Comparison of ENCODE assay signal across 18 cellular contexts in the genomic region with DNA sequence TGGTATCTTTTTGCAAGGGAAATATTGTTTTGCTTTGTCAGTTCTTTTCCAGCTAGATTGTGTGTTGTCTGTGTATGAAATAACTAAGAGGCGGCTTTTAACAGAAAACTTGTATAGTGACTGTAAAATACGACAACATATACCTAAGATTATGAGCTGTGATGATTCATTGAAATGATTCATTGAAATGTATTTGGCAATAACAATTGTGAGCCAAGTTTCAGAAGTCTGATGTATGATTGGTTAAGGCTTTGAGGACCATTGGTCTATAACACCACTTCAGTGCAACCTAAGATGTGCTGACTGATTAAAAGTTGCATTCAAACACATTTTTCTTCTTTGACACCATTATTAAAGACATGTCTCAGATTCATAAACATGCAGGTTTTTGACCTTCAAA.
DNase-seq lines count a peak whose midpoint lies in the region; TF ChIP-seq lines count a peak whose summit lies in the region.
"Had no signal": no experiment of that assay in that cellular context is flagged by ENCODE, and none has a peak within 500 bp of the region (broad histone marks: within the 10 kb centered on the region; RNA-seq: fewer than 3 reads in every experiment).

No MANE protein-coding gene starts in this region.

- H3K27ac ChIP-seq in RWPE1 (no peak overlapping the region), suprapubic skin (peak overlapping the region; percentile 42), prostate gland (no peak overlapping the region)
- H3K27ac ChIP-seq: hepatocyte, neutrophil, vagina had no signal

- peak overlapping the region; percentile 6 for H3K27ac Mint-ChIP-seq in activated T-cell treated with anti-CD3 and anti-CD28 coated beads, Interleukin-2, amount 50 U/mL, for 24 hours
- H3K27ac Mint-ChIP-seq: activated CD8-positive, alpha-beta memory T cell treated with anti-CD3 and anti-CD28 coated beads, Interleukin-2, amount 10 ng/mL, durations not matched to agents 7 days and 5 days; activated naive CD8-positive, alpha-beta T cell treated with anti-CD3 and anti-CD28 coated beads, Interleukin-2, amount 10 ng/mL, durations not matched to agents 7 days and 5 days had no signal

- intact Hi-C loops in prostate gland (cut with DNase I) = no loop called here

- POLR2A ChIA-PET in RWPE1 (lab: Yijun Ruan, JAX; ENCODE audit: low non-redundant PET) = no interaction called here

- no peaks in the 10 kb centered on the region for H3K36me3 Mint-ChIP-seq in activated T-cell treated with anti-CD3 and anti-CD28 coated beads, Interleukin-2, amount 50 U/mL, for 24 hours (ENCODE audit: low read depth)
- H3K36me3 Mint-ChIP-seq: activated CD8-positive, alpha-beta memory T cell treated with anti-CD3 and anti-CD28 coated beads, Interleukin-2, amount 10 ng/mL, durations not matched to agents 7 days and 5 days; activated naive CD8-positive, alpha-beta T cell treated with anti-CD3 and anti-CD28 coated beads, Interleukin-2, amount 10 ng/mL, durations not matched to agents 7 days and 5 days had no signal

- H3K27me3 ChIP-seq in suprapubic skin (no peaks in the 10 kb centered on the region), prostate gland (replicated peaks; ENCODE audit: insufficient read depth) (no peaks in the 10 kb centered on the region)
- H3K27me3 ChIP-seq: hepatocyte, neutrophil, vagina had no signal

- H3K4me3 ChIP-seq in suprapubic skin (no peak overlapping the region), prostate gland (no peak overlapping the region)
- H3K4me3 ChIP-seq: hepatocyte, vagina had no signal

- CTCF ChIA-PET in RWPE1 (lab: Yijun Ruan, JAX) = no interaction called here

- H3K4me1 ChIP-seq in suprapubic skin = peaks cover 6% of the 10 kb centered on the region
- H3K4me1 ChIP-seq in prostate gland (replicated peaks) = no peaks in the 10 kb centered on the region

- H3K4me3 Mint-ChIP-seq in activated T-cell treated with anti-CD3 and anti-CD28 coated beads, Interleukin-2, amount 50 U/mL, for 24 hours = no peak overlapping the region
- H3K4me3 Mint-ChIP-seq: activated CD8-positive, alpha-beta memory T cell treated with anti-CD3 and anti-CD28 coated beads, Interleukin-2, amount 10 ng/mL, durations not matched to agents 7 days and 5 days; activated naive CD8-positive, alpha-beta T cell treated with anti-CD3 and anti-CD28 coated beads, Interleukin-2, amount 10 ng/mL, durations not matched to agents 7 days and 5 days had no signal

- DNase-seq in activated T-cell treated with anti-CD3 and anti-CD28 coated beads, Interleukin-2, amount 50 U/mL, for 24 hours = no peak
- no peak for DNase-seq in activated T-cell treated with anti-CD3 and anti-CD28 coated beads for 4 hours
- peak; percentile 72 for DNase-seq in RWPE1 (ENCODE audit: low spot score)
- peak; percentile 88 for DNase-seq in fibroblast of peridontal ligament (ENCODE audit: extremely low read depth)
- no peak for DNase-seq in suprapubic skin (ENCODE audit: low spot score in 2 of 2)
- DNase-seq in NCI-H1105 treated with DMSO at 0.1 percent for 48 hours (lab: John Stamatoyannopoulos, UW) = no peak
- no peak for DNase-seq in prostate gland (ENCODE audit: low spot score)
- DNase-seq in amygdala (lab: John Stamatoyannopoulos, UW) = no peak
- DNase-seq: activated CD8-positive, alpha-beta memory T cell treated with anti-CD3 and anti-CD28 coated beads, Interleukin-2, amount 10 ng/mL, durations not matched to agents 7 days and 5 days; activated naive CD8-positive, alpha-beta T cell treated with anti-CD3 and anti-CD28 coated beads, Interleukin-2, amount 10 ng/mL, durations not matched to agents 7 days and 5 days; DMS53; GOT3; NCI-H526; SHP77; stimulated activated CD8-positive, alpha-beta memory T cell treated with anti-CD3 and anti-CD28 coated beads, Interleukin-4, amount 100 ng/mL, for 48 hours had no signal

- peaks cover 4% of the 10 kb centered on the region for H3K27me3 Mint-ChIP-seq in activated T-cell treated with anti-CD3 and anti-CD28 coated beads, Interleukin-2, amount 50 U/mL, for 24 hours

- no peak for TF ChIP-seq POLR2A in suprapubic skin (IDR thresholded peaks at IDR 0.05)
- no peak for TF ChIP-seq POLR2A in prostate gland (IDR thresholded peaks at IDR 0.05)

- TF ChIP-seq CTCF in RWPE1 (conservative IDR thresholded peaks at IDR 0.05; ENCODE audit: low read depth) (no peak), suprapubic skin (IDR thresholded peaks at IDR 0.05) (no peak), prostate gland (IDR thresholded peaks at IDR 0.05) (no peak)

- no peak for TF ChIP-seq EP300 in suprapubic skin (IDR thresholded peaks at IDR 0.05)

- no peaks in the 10 kb centered on the region for H3K9me3 Mint-ChIP-seq in activated T-cell treated with anti-CD3 and anti-CD28 coated beads, Interleukin-2, amount 50 U/mL, for 24 hours
- H3K9me3 Mint-ChIP-seq: activated naive CD8-positive, alpha-beta T cell treated with anti-CD3 and anti-CD28 coated beads, Interleukin-2, amount 10 ng/mL, durations not matched to agents 7 days and 5 days had no signal

- WGBS in suprapubic skin = 69% methylated on average over 2 of the region's 2 CpGs
- 93% methylated on average over 2 of the region's 2 CpGs for WGBS in prostate gland

- no peaks in the 10 kb centered on the region for H3K36me3 ChIP-seq in suprapubic skin
- no peaks in the 10 kb centered on the region for H3K36me3 ChIP-seq in prostate gland
- H3K36me3 ChIP-seq: neutrophil, vagina had no signal

- H3K4me1 Mint-ChIP-seq in activated T-cell treated with anti-CD3 and anti-CD28 coated beads, Interleukin-2, amount 50 U/mL, for 24 hours (ENCODE audit: low read depth) = peaks cover 5% of the 10 kb centered on the region
- H3K4me1 Mint-ChIP-seq: activated CD8-positive, alpha-beta memory T cell treated with anti-CD3 and anti-CD28 coated beads, Interleukin-2, amount 10 ng/mL, durations not matched to agents 7 days and 5 days; activated naive CD8-positive, alpha-beta T cell treated with anti-CD3 and anti-CD28 coated beads, Interleukin-2, amount 10 ng/mL, durations not matched to agents 7 days and 5 days had no signal

- H3K9me3 ChIP-seq in suprapubic skin = no peaks in the 10 kb centered on the region
- no peaks in the 10 kb centered on the region for H3K9me3 ChIP-seq in prostate gland
- H3K9me3 ChIP-seq: neutrophil, vagina had no signal

Comparison
In these comparisons a context has a peak if more than half of its experiments do, and no peak if none do; other contexts are left out.
1. DNase-seq: peak in RWPE1 (single experiment) and fibroblast of peridontal ligament (single experiment); none in activated T-cell treated with anti-CD3 and anti-CD28 coated beads, Interleukin-2, amount 50 U/mL, for 24 hours (single experiment), activated T-cell treated with anti-CD3 and anti-CD28 coated beads for 4 hours (single experiment), suprapubic skin (0 of 2), NCI-H1105 treated with DMSO at 0.1 percent for 48 hours (single experiment), prostate gland (single experiment) and amygdala (0 of 56).